Comparison of ENCODE assay signal across 24 cellular contexts in the genomic region with DNA sequence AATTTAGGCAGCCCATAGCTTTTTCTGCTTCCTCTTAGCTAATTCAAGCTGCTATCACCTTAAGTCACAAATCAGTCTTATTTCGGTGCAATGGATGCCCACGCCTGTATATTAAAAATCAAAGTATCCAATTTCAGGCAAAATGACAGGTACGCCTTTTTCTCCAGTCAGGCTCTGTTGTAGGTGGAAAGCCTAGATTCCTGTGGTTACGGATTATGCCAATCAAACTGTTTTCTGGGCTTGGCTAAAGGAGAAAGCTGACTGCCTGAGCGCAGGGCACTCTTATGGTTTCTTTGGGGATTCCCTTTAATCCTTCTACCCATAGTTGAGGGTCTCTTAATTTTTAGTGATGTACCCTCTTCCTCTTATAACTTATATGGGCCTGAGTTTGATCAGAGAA.
"Had no signal": no experiment of that assay in that cellular context is flagged by ENCODE, and none has a peak within 500 bp of the region (broad histone marks: within the 10 kb centered on the region; RNA-seq: fewer than 3 reads in every experiment).

No MANE protein-coding gene starts in this region.

- DNase-seq: activated CD4-positive, alpha-beta T cell treated with anti-CD3 and anti-CD28 coated beads, Interleukin-2, amount 10 ng/mL, durations not matched to agents 24 days and 14 days; activated CD4-positive, alpha-beta T cell treated with anti-CD3 and anti-CD28 coated beads, Interleukin-2, amount 50 U/mL, for 4 hours; activated CD8-positive, alpha-beta T cell treated with anti-CD3 and anti-CD28 coated beads for 36 hours; activated effector memory CD4-positive, alpha-beta T cell treated with anti-CD3 and anti-CD28 coated beads, Interleukin-2, amount 50 U/mL, for 16 hours; activated naive CD4-positive, alpha-beta T cell; activated naive CD4-positive, alpha-beta T cell treated with anti-CD3 and anti-CD28 coated beads, Interleukin-2, amount 50 U/mL, for 16 hours; activated naive CD8-positive, alpha-beta T cell treated with anti-CD3 and anti-CD28 coated beads for 36 hours; activated T-cell treated with anti-CD3 and anti-CD28 coated beads, Interleukin-2, amount 50 U/mL, for 1 hour; activated T-cell treated with anti-CD3 and anti-CD28 coated beads, Interleukin-2, amount 50 U/mL, for 72 hours; amniotic stem cell; aorta; Karpas-422; NCI-H1105; NCI-H1417 treated with DMSO at 0.1 percent for 48 hours; NCI-H187 treated with DMSO at 0.1 percent for 48 hours; NCI-H226; NCI-H524 treated with DMSO at 0.1 percent for 48 hours; NK-92 treated with Interleukin-12 subunit alpha and Interleukin-12 subunit beta, amount 100 ng/mL, for 24 hours; PC-3; SHP77; SJCRH30 had no signal

- H3K36me3 ChIP-seq: breast epithelium, SJCRH30 had no signal

- H3K9me3 ChIP-seq: breast epithelium, SJCRH30 had no signal

- H3K27me3 ChIP-seq: breast epithelium, SJCRH30 had no signal

- H3K27ac ChIP-seq: breast epithelium, SJCRH30, SK-N-MC had no signal

- H3K4me3 ChIP-seq: breast epithelium, SJCRH30, SK-N-MC had no signal

- H3K4me1 ChIP-seq: breast epithelium, SJCRH30 had no signal

- ATAC-seq: activated CD8-positive, alpha-beta T cell treated with anti-CD3 and anti-CD28 coated beads for 36 hours; activated T-cell treated with anti-CD3 and anti-CD28 coated beads, Interleukin-2, amount 50 U/mL, for 72 hours; activated T-helper 17 cell treated with anti-CD3 and anti-CD28 coated beads, Interleukin-2, amount 50 U/mL, for 72 hours; PC-3 had no signal
